ENCODE assay signal across 8 cellular contexts in the genomic region with DNA sequence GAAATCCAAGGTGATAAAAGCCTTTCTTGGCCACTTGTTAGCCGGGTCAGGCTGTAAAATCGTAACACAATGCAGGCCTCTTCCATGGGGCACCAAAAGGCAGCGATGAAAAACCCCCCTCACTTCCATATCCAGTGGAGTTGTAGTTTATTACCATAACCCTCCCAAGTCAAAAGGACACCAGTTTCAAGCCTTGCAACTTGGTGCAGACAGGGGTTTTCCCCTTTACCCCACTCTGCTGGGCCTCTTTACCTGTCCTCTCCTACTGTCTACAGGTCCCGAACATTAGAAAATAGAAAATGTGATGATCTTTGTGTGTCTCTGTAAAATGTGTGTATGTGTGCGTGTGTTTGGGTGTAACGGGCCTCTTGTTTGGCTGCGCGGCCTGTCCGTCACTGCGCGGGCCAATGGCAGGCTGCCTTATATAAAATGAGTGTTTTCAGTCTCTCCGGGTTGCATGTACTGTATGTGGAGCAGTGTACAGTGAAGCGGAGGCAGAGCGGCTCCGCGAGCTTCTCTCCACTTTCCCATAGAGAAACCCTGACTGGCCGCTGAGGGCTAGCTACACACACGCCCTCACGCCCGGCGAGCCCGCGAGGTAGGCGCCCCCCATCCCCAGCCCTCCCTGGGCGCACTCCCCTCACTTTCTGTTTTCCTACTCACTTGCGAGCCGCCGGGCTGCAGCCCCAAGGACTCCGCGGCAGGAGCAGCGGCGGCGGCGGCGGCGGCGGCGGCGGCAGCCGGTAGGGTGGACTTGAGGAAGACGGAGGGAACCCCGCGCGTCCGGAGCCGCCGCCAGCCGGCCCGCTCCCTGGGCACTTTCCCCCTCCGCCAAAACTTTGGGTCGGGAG. TPM values are rescaled to one million over a fixed set of nuclear protein-coding genes. Genes with fewer than 3 reads are reported as not detected.
A peak's percentile ranks its signal among the peaks of the same experiment; 100 is the strongest.
DNase-seq lines count a peak whose midpoint lies in the region; ATAC-seq and TF ChIP-seq lines count a peak whose summit lies in the region.

BBX (plus strand) TSS at position 453 of the 851 bp plus-strand sequence. CDS start 187,499 bp downstream, outside the sequence.

- TF ChIP-seq POLR2A in vagina (IDR thresholded peaks at IDR 0.05), result peak; percentile 33 to 84

- H3K27me3 ChIP-seq in rectal smooth muscle tissue (ENCODE audit: control insufficient read depth, insufficient read depth, low read length) (no peaks in the 10 kb centered on the region), vagina (no peaks in the 10 kb centered on the region)

- in situ Hi-C loops in astrocyte of the cerebellum (cut with HindIII; ENCODE audit: low sequenced_read_pairs), result no loop called here

- no peaks in the 10 kb centered on the region for H3K9me3 ChIP-seq in vagina

- peak; percentile 90 for ATAC-seq in GM18511 (IDR thresholded peaks at IDR 0.05; ENCODE audit: unreplicated experiment)
- ATAC-seq in HG03039 (IDR thresholded peaks at IDR 0.05; ENCODE audit: unreplicated experiment), result peak; percentile 96

- DNase-seq in NCI-H2081 (lab: John Stamatoyannopoulos, UW) (peak; percentile 84 to 95), T1000 (lab: John Stamatoyannopoulos, UW) (peak; percentile 93), astrocyte of the cerebellum (ENCODE audit: low read depth) (peak; percentile 95), hepatic stellate cell (ENCODE audit: low spot score) (peak; percentile 84), vagina (ENCODE audit: extremely low spot score in 2 of 2) (peak; percentile 97 to 99)

- intact Hi-C loops in vagina (cut with DNase I), result loop anchor here (10.0 kb wide), 1 partner anchor 88 kb away; no protein-coding TSS in a partner anchor

- peak within 1 kb of the TSS; percentile 73 for H3K4me3 ChIP-seq in astrocyte of the cerebellum (ENCODE audit: low read depth, low read length)
- H3K4me3 ChIP-seq in rectal smooth muscle tissue (ENCODE audit: low read length), result peak within 1 kb of the TSS; percentile 92
- peak within 1 kb of the TSS; percentile 67 to 91 for H3K4me3 ChIP-seq in vagina

- peak within 1 kb of the TSS; percentile 81 for H3K9ac ChIP-seq in rectal smooth muscle tissue (ENCODE audit: low read length)

- TF ChIP-seq CTCF in astrocyte of the cerebellum (IDR thresholded peaks at IDR 0.05; ENCODE audit: low read depth, low read length, missing control alignments) (no peak), vagina (IDR thresholded peaks at IDR 0.05) (no peak)

- H3K4me1 ChIP-seq in rectal smooth muscle tissue (ENCODE audit: control insufficient read depth, insufficient read depth, low read length), result peaks cover 13% of the 10 kb centered on the region
- peaks cover 14% of the 10 kb centered on the region for H3K4me1 ChIP-seq in vagina

- H3K27ac ChIP-seq in rectal smooth muscle tissue (ENCODE audit: low read depth, low read length), result peak within 1 kb of the TSS; percentile 93
- peak within 1 kb of the TSS; percentile 98 for H3K27ac ChIP-seq in vagina

- no peaks in the 10 kb centered on the region for H3K36me3 ChIP-seq in rectal smooth muscle tissue (ENCODE audit: control insufficient read depth, insufficient read depth, low read length)
- H3K36me3 ChIP-seq in vagina, result peaks cover 0 to 8% of the 10 kb centered on the region in 2 donors

RNA-seq across cellular contexts. Expression of gene BBX, which starts in this region (rescaled TPM):
- total RNA-seq in vagina, result 39.5 TPM

Comparison
In these comparisons a context has a peak if more than half of its experiments do, and no peak if none do; other contexts are left out.
1. Peak in every context shown above with its lines: DNase-seq, ATAC-seq, H3K4me3 ChIP-seq and H3K27ac ChIP-seq.